In the genomic region with DNA sequence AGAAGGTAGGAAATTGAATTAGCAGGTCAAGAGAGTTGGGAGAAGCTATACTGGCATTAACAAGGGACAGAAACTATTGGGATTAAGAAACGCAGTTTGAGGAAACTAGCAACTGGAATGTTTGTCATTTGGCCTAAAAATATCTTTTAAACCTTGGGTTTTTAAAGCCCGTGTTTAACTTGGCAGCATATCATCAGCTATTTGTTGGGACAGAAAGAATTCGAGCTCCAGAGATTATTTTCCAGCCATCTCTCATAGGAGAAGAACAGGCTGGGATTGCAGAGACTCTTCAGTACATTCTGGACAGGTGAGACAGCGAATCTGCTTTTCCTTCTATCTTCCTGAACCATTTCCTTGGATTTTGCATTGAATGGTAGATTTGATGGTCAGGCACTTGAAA, we compare ENCODE assay signal across 3 cellular contexts.
TF ChIP-seq lines count a peak whose summit lies in the region.

No MANE protein-coding gene starts in this region.

TF ChIP-seq in A549, 52 proteins besides CTCF, POLR2A, EP300 and RAD21:
- TF ChIP-seq JUN (IDR thresholded peaks at IDR 0.05) (no peak), MAZ (IDR thresholded peaks at IDR 0.05; ENCODE audit: borderline replicate concordance, low read depth, low read length) (no peak), KDM1A (IDR thresholded peaks at IDR 0.05; ENCODE audit: low read depth) (no peak), EHF (CRISPR knock-in tag; IDR thresholded peaks at IDR 0.05) (no peak), BHLHE40 (IDR thresholded peaks at IDR 0.05; ENCODE audit: low read depth, low read length) (no peak), SREBF2 (IDR thresholded peaks at IDR 0.05) (no peak), CBX8 (IDR thresholded peaks at IDR 0.05) (no peak), KDM5A (IDR thresholded peaks at IDR 0.05) (no peak), HEYL (CRISPR knock-in tag; IDR thresholded peaks at IDR 0.05) (no peak), GATA3 (IDR thresholded peaks at IDR 0.05; ENCODE audit: borderline replicate concordance) (no peak), HOXA7 (CRISPR knock-in tag; IDR thresholded peaks at IDR 0.05) (no peak), CBX2 (IDR thresholded peaks at IDR 0.05; ENCODE audit: borderline replicate concordance, low read depth) (no peak), FOSL2 (IDR thresholded peaks at IDR 0.05) (no peak), FOSL2 (CRISPR knock-in tag; IDR thresholded peaks at IDR 0.05) (no peak), FOSB (CRISPR knock-in tag; IDR thresholded peaks at IDR 0.05) (no peak)
- TF ChIP-seq, protein P1, sequence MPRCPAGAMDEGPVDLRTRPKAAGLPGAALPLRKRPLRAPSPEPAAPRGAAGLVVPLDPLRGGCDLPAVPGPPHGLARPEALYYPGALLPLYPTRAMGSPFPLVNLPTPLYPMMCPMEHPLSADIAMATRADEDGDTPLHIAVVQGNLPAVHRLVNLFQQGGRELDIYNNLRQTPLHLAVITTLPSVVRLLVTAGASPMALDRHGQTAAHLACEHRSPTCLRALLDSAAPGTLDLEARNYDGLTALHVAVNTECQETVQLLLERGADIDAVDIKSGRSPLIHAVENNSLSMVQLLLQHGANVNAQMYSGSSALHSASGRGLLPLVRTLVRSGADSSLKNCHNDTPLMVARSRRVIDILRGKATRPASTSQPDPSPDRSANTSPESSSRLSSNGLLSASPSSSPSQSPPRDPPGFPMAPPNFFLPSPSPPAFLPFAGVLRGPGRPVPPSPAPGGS (IDR thresholded peaks at IDR 0.05), result no peak

TF ChIP-seq in WTC11, 78 proteins besides CTCF, POLR2A, EP300 and RAD21 (continues in another document):
- TF ChIP-seq GRHL2 (CRISPR knock-in tag; IDR thresholded peaks at IDR 0.05; ENCODE audit: insufficient replicate concordance, severe bottlenecking) (no peak), NFE2L1 (CRISPR knock-in tag; IDR thresholded peaks at IDR 0.05) (no peak), GTF2I (CRISPR knock-in tag; conservative IDR thresholded peaks at IDR 0.05) (no peak), IRF2 (CRISPR knock-in tag; IDR thresholded peaks at IDR 0.05; ENCODE audit: borderline replicate concordance, low read depth) (no peak), JUN (CRISPR knock-in tag; IDR thresholded peaks at IDR 0.05) (no peak), PRRX2 (CRISPR knock-in tag; IDR thresholded peaks at IDR 0.05) (no peak), TCF7 (CRISPR knock-in tag; IDR thresholded peaks at IDR 0.05; ENCODE audit: low read depth) (no peak)
- TF ChIP-seq, protein P2, sequence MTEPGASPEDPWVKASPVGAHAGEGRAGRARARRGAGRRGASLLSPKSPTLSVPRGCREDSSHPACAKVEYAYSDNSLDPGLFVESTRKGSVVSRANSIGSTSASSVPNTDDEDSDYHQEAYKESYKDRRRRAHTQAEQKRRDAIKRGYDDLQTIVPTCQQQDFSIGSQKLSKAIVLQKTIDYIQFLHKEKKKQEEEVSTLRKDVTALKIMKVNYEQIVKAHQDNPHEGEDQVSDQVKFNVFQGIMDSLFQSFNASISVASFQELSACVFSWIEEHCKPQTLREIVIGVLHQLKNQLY (CRISPR knock-in tag; IDR thresholded peaks at IDR 0.05), result no peak
- TF ChIP-seq, protein P3, sequence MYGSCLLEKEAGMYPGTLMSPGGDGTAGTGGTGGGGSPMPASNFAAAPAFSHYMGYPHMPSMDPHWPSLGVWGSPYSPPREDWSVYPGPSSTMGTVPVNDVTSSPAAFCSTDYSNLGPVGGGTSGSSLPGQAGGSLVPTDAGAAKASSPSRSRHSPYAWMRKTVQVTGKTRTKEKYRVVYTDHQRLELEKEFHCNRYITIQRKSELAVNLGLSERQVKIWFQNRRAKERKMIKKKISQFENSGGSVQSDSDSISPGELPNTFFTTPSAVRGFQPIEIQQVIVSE (CRISPR knock-in tag; IDR thresholded peaks at IDR 0.05; ENCODE audit: borderline replicate concordance), result no peak
- TF ChIP-seq, protein P4, sequence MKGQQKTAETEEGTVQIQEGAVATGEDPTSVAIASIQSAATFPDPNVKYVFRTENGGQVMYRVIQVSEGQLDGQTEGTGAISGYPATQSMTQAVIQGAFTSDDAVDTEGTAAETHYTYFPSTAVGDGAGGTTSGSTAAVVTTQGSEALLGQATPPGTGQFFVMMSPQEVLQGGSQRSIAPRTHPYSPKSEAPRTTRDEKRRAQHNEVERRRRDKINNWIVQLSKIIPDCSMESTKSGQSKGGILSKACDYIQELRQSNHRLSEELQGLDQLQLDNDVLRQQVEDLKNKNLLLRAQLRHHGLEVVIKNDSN (CRISPR knock-in tag; IDR thresholded peaks at IDR 0.05), result no peak
- TF ChIP-seq, protein P5, sequence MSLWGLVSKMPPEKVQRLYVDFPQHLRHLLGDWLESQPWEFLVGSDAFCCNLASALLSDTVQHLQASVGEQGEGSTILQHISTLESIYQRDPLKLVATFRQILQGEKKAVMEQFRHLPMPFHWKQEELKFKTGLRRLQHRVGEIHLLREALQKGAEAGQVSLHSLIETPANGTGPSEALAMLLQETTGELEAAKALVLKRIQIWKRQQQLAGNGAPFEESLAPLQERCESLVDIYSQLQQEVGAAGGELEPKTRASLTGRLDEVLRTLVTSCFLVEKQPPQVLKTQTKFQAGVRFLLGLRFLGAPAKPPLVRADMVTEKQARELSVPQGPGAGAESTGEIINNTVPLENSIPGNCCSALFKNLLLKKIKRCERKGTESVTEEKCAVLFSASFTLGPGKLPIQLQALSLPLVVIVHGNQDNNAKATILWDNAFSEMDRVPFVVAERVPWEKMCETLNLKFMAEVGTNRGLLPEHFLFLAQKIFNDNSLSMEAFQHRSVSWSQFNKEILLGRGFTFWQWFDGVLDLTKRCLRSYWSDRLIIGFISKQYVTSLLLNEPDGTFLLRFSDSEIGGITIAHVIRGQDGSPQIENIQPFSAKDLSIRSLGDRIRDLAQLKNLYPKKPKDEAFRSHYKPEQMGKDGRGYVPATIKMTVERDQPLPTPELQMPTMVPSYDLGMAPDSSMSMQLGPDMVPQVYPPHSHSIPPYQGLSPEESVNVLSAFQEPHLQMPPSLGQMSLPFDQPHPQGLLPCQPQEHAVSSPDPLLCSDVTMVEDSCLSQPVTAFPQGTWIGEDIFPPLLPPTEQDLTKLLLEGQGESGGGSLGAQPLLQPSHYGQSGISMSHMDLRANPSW (CRISPR knock-in tag; conservative IDR thresholded peaks at IDR 0.05; ENCODE audit: low read depth), result no peak
- TF ChIP-seq, protein P6, sequence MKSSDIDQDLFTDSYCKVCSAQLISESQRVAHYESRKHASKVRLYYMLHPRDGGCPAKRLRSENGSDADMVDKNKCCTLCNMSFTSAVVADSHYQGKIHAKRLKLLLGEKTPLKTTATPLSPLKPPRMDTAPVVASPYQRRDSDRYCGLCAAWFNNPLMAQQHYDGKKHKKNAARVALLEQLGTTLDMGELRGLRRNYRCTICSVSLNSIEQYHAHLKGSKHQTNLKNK (CRISPR knock-in tag; IDR thresholded peaks at IDR 0.05), result no peak
- TF ChIP-seq, protein P7, sequence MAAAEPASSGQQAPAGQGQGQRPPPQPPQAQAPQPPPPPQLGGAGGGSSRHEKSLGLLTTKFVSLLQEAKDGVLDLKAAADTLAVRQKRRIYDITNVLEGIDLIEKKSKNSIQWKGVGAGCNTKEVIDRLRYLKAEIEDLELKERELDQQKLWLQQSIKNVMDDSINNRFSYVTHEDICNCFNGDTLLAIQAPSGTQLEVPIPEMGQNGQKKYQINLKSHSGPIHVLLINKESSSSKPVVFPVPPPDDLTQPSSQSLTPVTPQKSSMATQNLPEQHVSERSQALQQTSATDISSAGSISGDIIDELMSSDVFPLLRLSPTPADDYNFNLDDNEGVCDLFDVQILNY (CRISPR knock-in tag; IDR thresholded peaks at IDR 0.05), result no peak

TF ChIP-seq in HEK293T, 16 proteins besides CTCF, POLR2A, EP300 and RAD21:
- no peak for TF ChIP-seq FOXK2 (IDR thresholded peaks at IDR 0.05)
- TF ChIP-seq CTBP1 (IDR thresholded peaks at IDR 0.05; ENCODE audit: borderline replicate concordance), result no peak
- TF ChIP-seq NFRKB (IDR thresholded peaks at IDR 0.05), result no peak
- TF ChIP-seq LEF1 (IDR thresholded peaks at IDR 0.05; ENCODE audit: borderline replicate concordance), result no peak
- no peak for TF ChIP-seq TARDBP (IDR thresholded peaks at IDR 0.05)
- no peak for TF ChIP-seq ZNF384 (IDR thresholded peaks at IDR 0.05)
